Comparison of ENCODE assay signal across 24 cellular contexts in genomic region chr20:57579898-57580447, GRCh38. TPM values are rescaled to one million over a fixed set of nuclear protein-coding genes. Genes with fewer than 3 reads are reported as not detected.
A peak's percentile ranks its signal among the peaks of the same experiment; 100 is the strongest.
DNase-seq lines count a peak whose midpoint lies in the region; ATAC-seq, FAIRE-seq and TF ChIP-seq lines count a peak whose summit lies in the region.
"Had no signal": no experiment of that assay in that cellular context is flagged by ENCODE, and none has a peak within 500 bp of the region (broad histone marks: within the 10 kb centered on the region; RNA-seq: fewer than 3 reads in every experiment).

No MANE protein-coding gene starts in this region.

- no peak for TF ChIP-seq RAD21 in K562 (CRISPR knock-in tag; conservative IDR thresholded peaks at IDR 0.05 in 1 of 2, IDR thresholded peaks at IDR 0.05 in 1 of 2)

- CTCF ChIA-PET in K562 (lab: Yijun Ruan, JAX; ENCODE audit: low intra/inter-chr PET ratio), result no interaction called here

- H3K9ac ChIP-seq in K562 (ENCODE audit: insufficient read depth in 1 of 2, low read depth in 2 of 2, low read length in 2 of 2), result no peak overlapping the region

- peak overlapping the region; percentile 42 to 59 (median 49) for H3K4me3 Mint-ChIP-seq in nephron
- H3K4me3 Mint-ChIP-seq: activated naive CD4-positive, alpha-beta T cell treated with anti-CD3 and anti-CD28 coated beads, Interleukin-2, amount 10 ng/mL, durations not matched to agents 7 days and 5 days; activated T-cell treated with anti-CD3 and anti-CD28 coated beads, Interleukin-2, amount 50 U/mL, for 4 hours; CD8-positive, alpha-beta T cell; stimulated activated effector memory CD8-positive, alpha-beta T cell treated with anti-CD3 and anti-CD28 coated beads, Interleukin-12 subunit alpha, Interleukin-12 subunit beta, amount 100 ng/mL, for 72 hours had no signal

- POLR2A ChIA-PET in K562 (lab: Yijun Ruan, JAX), result interaction anchor here (0.6 to 1.2 kb wide), 2 partner anchors 16 to 32 kb away, joined by 3 to 5 read pairs; no protein-coding TSS in a partner anchor

- no peak for ATAC-seq in K562
- ATAC-seq: activated T-cell treated with anti-CD3 and anti-CD28 coated beads, Interleukin-2, amount 50 U/mL, for 4 hours; CD8-positive, alpha-beta T cell; stimulated activated effector memory CD8-positive, alpha-beta T cell treated with anti-CD3 and anti-CD28 coated beads, Interleukin-12 subunit alpha, Interleukin-12 subunit beta, amount 100 ng/mL, for 72 hours had no signal

- FAIRE-seq in K562 (lab: Jason Lieb, UNC), result no peak
- FAIRE-seq: GM19239 had no signal

- BruUV-seq in K562 (replicated peaks; lab: Mats Ljungman, UMichigan), result no TSS peak

- H3K36me3 Mint-ChIP-seq in nephron (ENCODE audit: low read depth), result no peaks in the 10 kb centered on the region
- H3K36me3 Mint-ChIP-seq: activated naive CD4-positive, alpha-beta T cell treated with anti-CD3 and anti-CD28 coated beads, Interleukin-2, amount 10 ng/mL, durations not matched to agents 7 days and 5 days; CD8-positive, alpha-beta T cell; stimulated activated effector memory CD8-positive, alpha-beta T cell treated with anti-CD3 and anti-CD28 coated beads, Interleukin-12 subunit alpha, Interleukin-12 subunit beta, amount 100 ng/mL, for 72 hours had no signal

- peaks cover 42% of the 10 kb centered on the region for H3K4me1 Mint-ChIP-seq in nephron
- H3K4me1 Mint-ChIP-seq: activated naive CD4-positive, alpha-beta T cell treated with anti-CD3 and anti-CD28 coated beads, Interleukin-2, amount 10 ng/mL, durations not matched to agents 7 days and 5 days; stimulated activated effector memory CD8-positive, alpha-beta T cell treated with anti-CD3 and anti-CD28 coated beads, Interleukin-12 subunit alpha, Interleukin-12 subunit beta, amount 100 ng/mL, for 72 hours had no signal

- H3K27ac ChIP-seq in K562 (ENCODE audit: extremely low read depth, low read depth, low read length) (no peak overlapping the region), transverse colon (peak overlapping the region in 3 of 4 donors; percentile 14 to 62 (median 42))
- H3K27ac ChIP-seq: left ventricle myocardium inferior, right atrium auricular region, thoracic aorta had no signal

- H2AFZ ChIP-seq in K562 (ENCODE audit: low read depth, low read length), result no peak overlapping the region

- TF ChIP-seq EP300 in K562 (IDR thresholded peaks at IDR 0.05; ENCODE audit: low read length) (no peak), transverse colon (IDR thresholded peaks at IDR 0.05; ENCODE audit: low read depth) (peak; percentile 30)

- DNase-seq in NCI-H1417 treated with DMSO at 0.1 percent for 48 hours (lab: John Stamatoyannopoulos, UW) (peak; percentile 49), K562 (ENCODE audit: extremely low read depth in 1 of 4, low spot score in 3 of 4) (peak in 1 of 4 experiments; percentile 31), transverse colon (no peak), GDM1 (lab: John Stamatoyannopoulos, UW) (no peak), NCI-H2029 (lab: John Stamatoyannopoulos, UW) (no peak)
- DNase-seq in activated CD4-positive, CD25-positive, alpha-beta regulatory T cell (lab: John Stamatoyannopoulos, UW), result no peak
- DNase-seq: activated CD4-positive, CD25-positive, alpha-beta regulatory T cell treated with anti-CD3 and anti-CD28 coated beads, Interleukin-2, amount 50 U/mL, for 72 hours; activated naive CD4-positive, alpha-beta T cell treated with anti-CD3 and anti-CD28 coated beads, Interleukin-2, amount 10 ng/mL, durations not matched to agents 7 days and 5 days; activated T-cell treated with anti-CD3 and anti-CD28 coated beads, Interleukin-2, amount 50 U/mL, for 4 hours; CD8-positive, alpha-beta T cell; DMS79; effector memory CD4-positive, alpha-beta T cell; KG1; left ventricle myocardium inferior; MV-4-11; NCI-H2029 treated with DMSO at 0.1 percent for 48 hours; NCI-H446 treated with DMSO at 0.1 percent for 48 hours; RPMI8226 had no signal

- no peak overlapping the region for H3K4me3 ChIP-seq in K562
- no peak overlapping the region for H3K4me3 ChIP-seq in transverse colon
- H3K4me3 ChIP-seq: left ventricle myocardium inferior, right atrium auricular region, thoracic aorta had no signal

- H3K27me3 Mint-ChIP-seq in nephron (ENCODE audit: low read depth), result peaks cover 59% of the 10 kb centered on the region

- 2% methylated on average over 21 of the region's 21 CpGs for WGBS in K562 (ENCODE audit: insufficient coverage, low coverage, missing lambda C conversion rate)
- WGBS in transverse colon (ENCODE audit: low coverage in 1 of 2), 2 donors, result 20 to 21% methylated on average over 1 to 18 of the region's 21 CpGs

- no peaks in the 10 kb centered on the region for H3K9me1 ChIP-seq in K562 (ENCODE audit: control insufficient read depth, insufficient read depth, low read length)

- no peaks in the 10 kb centered on the region for H3K79me2 ChIP-seq in K562 (ENCODE audit: control insufficient read depth, insufficient read depth, low read length)

- H3K9me3 Mint-ChIP-seq in nephron, result no peaks in the 10 kb centered on the region
- H3K9me3 Mint-ChIP-seq: activated naive CD4-positive, alpha-beta T cell treated with anti-CD3 and anti-CD28 coated beads, Interleukin-2, amount 10 ng/mL, durations not matched to agents 7 days and 5 days; activated T-cell treated with anti-CD3 and anti-CD28 coated beads, Interleukin-2, amount 50 U/mL, for 4 hours; CD8-positive, alpha-beta T cell; stimulated activated effector memory CD8-positive, alpha-beta T cell treated with anti-CD3 and anti-CD28 coated beads, Interleukin-12 subunit alpha, Interleukin-12 subunit beta, amount 100 ng/mL, for 72 hours had no signal

- no peak for TF ChIP-seq CTCF in K562 (IDR thresholded peaks at IDR 0.05 in 2 of 3, conservative IDR thresholded peaks at IDR 0.05 in 1 of 3; ENCODE audit: insufficient read depth in 2 of 3, low read depth in 1 of 3, low read length in 3 of 3)
- no peak for TF ChIP-seq CTCF in nephron (IDR thresholded peaks at IDR 0.05; ENCODE audit: unreplicated experiment in 3 of 3)
- TF ChIP-seq CTCF in transverse colon (IDR thresholded peaks at IDR 0.05), result no peak

- TF ChIP-seq POLR2A in K562 (conservative IDR thresholded peaks at IDR 0.05) (no peak), transverse colon (IDR thresholded peaks at IDR 0.05) (no peak)

- intact Hi-C loops in K562 (cut with micrococcal nuclease) (no loop called here), transverse colon (cut with DNase I; ENCODE audit: low total_unique reads) (no loop called here)

- H3K36me3 ChIP-seq in K562 (ENCODE audit: control insufficient read depth, insufficient read depth, low read length) (no peaks in the 10 kb centered on the region), transverse colon (no peaks in the 10 kb centered on the region)
- H3K36me3 ChIP-seq: left ventricle myocardium inferior, right atrium auricular region, thoracic aorta had no signal

- in situ Hi-C loops in K562 (cut with MboI), result no loop called here
- in situ Hi-C loops in transverse colon (cut with MboI; ENCODE audit: low pct_ligation_motif_present in 1 of 4, low pct_unique_long_range_greater_than_20kb in 1 of 4, low sequenced_read_pairs in 3 of 4), result loop anchor here in 1 of 4 donors (25.0 kb wide), 1 partner anchor 193 kb away; the partner anchor contains the start of gene RBM38

- H3K27me3 ChIP-seq in K562 (ENCODE audit: control insufficient read depth in 2 of 2, insufficient read depth in 2 of 2, low read length in 2 of 2) (peaks cover 22 to 63% of the 10 kb centered on the region in 2 experiments; a peak in 4 of 5 replicates), transverse colon (no peaks in the 10 kb centered on the region)
- H3K27me3 ChIP-seq: right atrium auricular region had no signal

- no peaks in the 10 kb centered on the region for H4K20me1 ChIP-seq in K562 (replicated peaks; ENCODE audit: control insufficient read depth, insufficient read depth, low read length)

- H3K27ac Mint-ChIP-seq in nephron, result peak overlapping the region; percentile 7 to 95 (median 71)
- H3K27ac Mint-ChIP-seq: activated naive CD4-positive, alpha-beta T cell treated with anti-CD3 and anti-CD28 coated beads, Interleukin-2, amount 10 ng/mL, durations not matched to agents 7 days and 5 days; CD8-positive, alpha-beta T cell; stimulated activated effector memory CD8-positive, alpha-beta T cell treated with anti-CD3 and anti-CD28 coated beads, Interleukin-12 subunit alpha, Interleukin-12 subunit beta, amount 100 ng/mL, for 72 hours had no signal

- H3K9me3 ChIP-seq in K562 (replicated peaks; ENCODE audit: control insufficient read depth, insufficient read depth, low read depth, low read length) (no peaks in the 10 kb centered on the region), transverse colon (no peaks in the 10 kb centered on the region)
- H3K9me3 ChIP-seq: left ventricle myocardium inferior, right atrium auricular region, thoracic aorta had no signal

- H3K4me1 ChIP-seq in K562 (replicated peaks in 1 of 2; ENCODE audit: control insufficient read depth in 2 of 2, insufficient read depth in 2 of 2, low read length in 2 of 2) (peaks cover 32 to 49% of the 10 kb centered on the region in 2 experiments), transverse colon (peaks cover 21 to 39% (median 23%) of the 10 kb centered on the region in 4 donors)
- H3K4me1 ChIP-seq: left ventricle myocardium inferior, right atrium auricular region had no signal

- H3K4me2 ChIP-seq in K562 (ENCODE audit: insufficient read depth, low read length), result peak overlapping the region; percentile 52; the same call in 1 of the 2 replicates

RNA-seq across cellular contexts. Expression of gene PCK1, which starts 19.1 kb away (rescaled TPM):
- 0.70 and 2.3 TPM in 2 replicates for total RNA-seq in K562 (2011; cell fraction: chromatin; rRNA removed; ENCODE audit: low replicate concordance)
- total RNA-seq in K562 (2011; cell fraction: nucleolus; rRNA removed), result 0.92 and 1.3 TPM in 2 replicates
- 0.38 and 1.2 TPM in 2 replicates for total RNA-seq in K562 (2011; cell fraction: nucleoplasm; rRNA removed)
- 0.05 and 0.16 TPM in 2 replicates for total RNA-seq in K562 (2014; rRNA removed)
- total RNA-seq in K562 (2014; rRNA removed; fragmentation: Illumina TruSeq; extraction: Trizol), result 0.13 and 0.18 TPM in 2 replicates
- 0.29 and 0.30 TPM in 2 replicates for total RNA-seq in K562 (2015; rRNA removed; fragmentation: Illumina TruSeq; extraction: Trizol)
- total RNA-seq in K562 (2021), result 0.54 and 0.73 TPM in 2 replicates
- 0.09 and 0.15 TPM in 2 replicates for polyA plus RNA-seq in K562 (2011; rRNA removed)
- polyA plus RNA-seq in K562 (2011; cell fraction: cytosol; rRNA removed), result 0.04 and 0.48 TPM in 2 replicates
- 0.90 and 1.5 TPM in 2 replicates for polyA plus RNA-seq in K562 (2011; cell fraction: nucleus; rRNA removed)
- 0.14 and 0.21 TPM in 2 replicates for polyA plus RNA-seq in K562 (2012)
- 0.12 and 0.14 TPM in 2 replicates for polyA plus RNA-seq in K562 (2014; fragmentation: Illumina TruSeq; extraction: Trizol)
- polyA plus RNA-seq in K562 (2014; fragmentation: Nextera tagmentation; extraction: Ambion mirVana), result under 1 TPM; 0.10 to 0.15 TPM
- polyA plus RNA-seq in K562 (2014; rRNA removed), result 0.12 and 0.46 TPM in 2 replicates
- 0.72 and 1.2 TPM in 2 replicates for polyA minus RNA-seq in K562 (2011; rRNA and poly(A)+ RNA removed)
- polyA minus RNA-seq in K562 (2011; cell fraction: cytosol; rRNA and poly(A)+ RNA removed), result 1.2 TPM in 1 of 2 replicates, not detected in the other
- 0.67 and 1.1 TPM in 2 replicates for polyA minus RNA-seq in K562 (2011; cell fraction: nucleus; rRNA and poly(A)+ RNA removed)
- 100 to 1,000 TPM; 395 to 794 (median 739) TPM for total RNA-seq in transverse colon
- total RNA-seq: CD8-positive, alpha-beta T cell; mononuclear cell had no signal

RNA-seq across cellular contexts. Expression of gene ZBP1, which starts 40.3 kb away (rescaled TPM):
- total RNA-seq in K562 (2011; cell fraction: chromatin; rRNA removed; ENCODE audit: low replicate concordance), result not detected in 2 replicates
- total RNA-seq in K562 (2011; cell fraction: nucleolus; rRNA removed), result not detected in 2 replicates
- total RNA-seq in K562 (2011; cell fraction: nucleoplasm; rRNA removed), result not detected in 2 replicates
- total RNA-seq in K562 (2014; rRNA removed) (not detected in 2 replicates), K562 (2014; rRNA removed; fragmentation: Illumina TruSeq; extraction: Trizol) (not detected in 2 replicates), K562 (2015; rRNA removed; fragmentation: Illumina TruSeq; extraction: Trizol) (not detected in 2 replicates), K562 (2021) (not detected in 2 replicates), transverse colon (1 to 10 TPM in 2 of 4 donors, not detected in 2; 1.6 to 4.4 TPM)
- polyA plus RNA-seq in K562 (2011; rRNA removed) (not detected in 2 replicates), K562 (2014; fragmentation: Illumina TruSeq; extraction: Trizol) (not detected in 2 replicates), K562 (2014; fragmentation: Nextera tagmentation; extraction: Ambion mirVana) (not detected), K562 (2014; rRNA removed) (not detected in 2 replicates)
- polyA plus RNA-seq in K562 (2011; cell fraction: cytosol; rRNA removed), result not detected in 2 replicates
- polyA plus RNA-seq in K562 (2011; cell fraction: nucleus; rRNA removed), result not detected in 2 replicates
- not detected in 2 replicates for polyA plus RNA-seq in K562 (2012)
- not detected in 2 replicates for polyA minus RNA-seq in K562 (2011; rRNA and poly(A)+ RNA removed)
- polyA minus RNA-seq in K562 (2011; cell fraction: cytosol; rRNA and poly(A)+ RNA removed), result not detected in 2 replicates
- not detected in 2 replicates for polyA minus RNA-seq in K562 (2011; cell fraction: nucleus; rRNA and poly(A)+ RNA removed)
- total RNA-seq: left ventricle myocardium inferior, right atrium auricular region had no signal

RNA-seq across cellular contexts. Expression of gene CTCFL, which starts 55.0 kb away (rescaled TPM):
- total RNA-seq in K562 (2011; cell fraction: chromatin; rRNA removed; ENCODE audit: low replicate concordance), result 102 and 125 TPM in 2 replicates
- total RNA-seq in K562 (2011; cell fraction: nucleolus; rRNA removed), result 77.5 and 83.4 TPM in 2 replicates
- 85.3 and 118 TPM in 2 replicates for total RNA-seq in K562 (2011; cell fraction: nucleoplasm; rRNA removed)
- 120 and 126 TPM in 2 replicates for total RNA-seq in K562 (2014; rRNA removed)
- 111 and 112 TPM in 2 replicates for total RNA-seq in K562 (2014; rRNA removed; fragmentation: Illumina TruSeq; extraction: Trizol)
- 80.9 and 89.1 TPM in 2 replicates for total RNA-seq in K562 (2015; rRNA removed; fragmentation: Illumina TruSeq; extraction: Trizol)
- 122 and 124 TPM in 2 replicates for total RNA-seq in K562 (2021)
- polyA plus RNA-seq in K562 (2011; rRNA removed), result 188 and 206 TPM in 2 replicates
- polyA plus RNA-seq in K562 (2011; cell fraction: cytosol; rRNA removed), result 125 and 152 TPM in 2 replicates
- 92.0 and 115 TPM in 2 replicates for polyA plus RNA-seq in K562 (2011; cell fraction: nucleus; rRNA removed)
- polyA plus RNA-seq in K562 (2012), result 72.2 and 120 TPM in 2 replicates
- 137 and 177 TPM in 2 replicates for polyA plus RNA-seq in K562 (2014; fragmentation: Illumina TruSeq; extraction: Trizol)
- 10 to 100 TPM; 42.4 to 62.7 TPM for polyA plus RNA-seq in K562 (2014; fragmentation: Nextera tagmentation; extraction: Ambion mirVana)
- polyA plus RNA-seq in K562 (2014; rRNA removed), result 100 and 122 TPM in 2 replicates
- 265 and 279 TPM in 2 replicates for polyA minus RNA-seq in K562 (2011; rRNA and poly(A)+ RNA removed)
- polyA minus RNA-seq in K562 (2011; cell fraction: cytosol; rRNA and poly(A)+ RNA removed), result 117 and 124 TPM in 2 replicates
- polyA minus RNA-seq in K562 (2011; cell fraction: nucleus; rRNA and poly(A)+ RNA removed), result 39.4 and 86.3 TPM in 2 replicates
- under 1 TPM in 1 of 4 donors, not detected in 3; 0.14 TPM for total RNA-seq in transverse colon
- total RNA-seq: CD8-positive, alpha-beta T cell; left ventricle myocardium inferior; mononuclear cell; right atrium auricular region; thoracic aorta had no signal

Comparison
In these comparisons a context has a peak if more than half of its experiments do, and no peak if none do; other contexts are left out.
1. RNA of gene PCK1, which starts 19.1 kb away (total RNA-seq): 395 to 794 TPM in transverse colon; 0.05 to 2.3 TPM in K562; every median in the first group is over 100 times any median in the second.
2. RNA of gene CTCFL, which starts 55.0 kb away (total RNA-seq): 77.5 to 126 TPM in K562; 0.14 TPM in transverse colon; every median in the first group is over 10 times any median in the second.